ENCODE assay signal across 8 cellular contexts in genomic region chr22:41305646-41306045, GRCh38. TPM values are rescaled to one million over a fixed set of nuclear protein-coding genes. Genes with fewer than 3 reads are reported as not detected.
DNase-seq lines count a peak whose midpoint lies in the region; ATAC-seq and TF ChIP-seq lines count a peak whose summit lies in the region.

No MANE protein-coding gene starts in this region.

- TF ChIP-seq CTCF in sigmoid colon (IDR thresholded peaks at IDR 0.05) (no peak), glutamatergic neuron (IDR thresholded peaks at IDR 0.05; ENCODE audit: partially characterized antibody, unreplicated experiment) (no peak)

- no peak overlapping the region for H3K4me3 Mint-ChIP-seq in glutamatergic neuron (ENCODE audit: unreplicated experiment)

- intact Hi-C loops in sigmoid colon (cut with DNase I), result no loop called here

- ATAC-seq in HG02852 (IDR thresholded peaks at IDR 0.05; ENCODE audit: unreplicated experiment), result no peak

- H3K27ac Mint-ChIP-seq in glutamatergic neuron (ENCODE audit: unreplicated experiment), result no peak overlapping the region

- no peak for TF ChIP-seq EP300 in sigmoid colon (IDR thresholded peaks at IDR 0.05)

- H3K27me3 ChIP-seq in SJSA1 (replicated peaks) (no peaks in the 10 kb centered on the region), sigmoid colon (no peaks in the 10 kb centered on the region)

- peaks cover 2% of the 10 kb centered on the region for H3K27me3 Mint-ChIP-seq in glutamatergic neuron (ENCODE audit: unreplicated experiment)

- H3K4me3 ChIP-seq in SJSA1, result no peak overlapping the region
- H3K4me3 ChIP-seq in sigmoid colon, result no peak overlapping the region

- TF ChIP-seq POLR2A in sigmoid colon (IDR thresholded peaks at IDR 0.05), result no peak

- H3K36me3 ChIP-seq in SJSA1, result peaks cover 63% of the 10 kb centered on the region
- H3K36me3 ChIP-seq in sigmoid colon, result peaks cover 0 to 5% (median 0%) of the 10 kb centered on the region in 4 donors

- H3K9me3 ChIP-seq in SJSA1 (replicated peaks) (peaks cover 3% of the 10 kb centered on the region; the same call in 1 of the 2 replicates), sigmoid colon (no peaks in the 10 kb centered on the region)

- H3K9me3 Mint-ChIP-seq in glutamatergic neuron (ENCODE audit: unreplicated experiment), result peaks cover 2% of the 10 kb centered on the region

- 91 to 94% methylated on average over 4 of the region's 4 CpGs for WGBS in sigmoid colon, 2 donors

- peaks cover 13% of the 10 kb centered on the region for H3K4me1 Mint-ChIP-seq in glutamatergic neuron (ENCODE audit: low read depth, unreplicated experiment)

- H3K4me1 ChIP-seq in SJSA1 (replicated peaks), result peaks cover 47% of the 10 kb centered on the region
- H3K4me1 ChIP-seq in sigmoid colon, result peaks cover 0 to 44% (median 32%) of the 10 kb centered on the region in 4 donors

- peaks cover 4% of the 10 kb centered on the region for H3K36me3 Mint-ChIP-seq in glutamatergic neuron (ENCODE audit: unreplicated experiment)

- DNase-seq in ELR (ENCODE audit: low read depth), result peak; percentile 95
- DNase-seq in SJSA1 (ENCODE audit: low read depth in 1 of 2, low spot score in 2 of 2), result peak; percentile 74 to 77
- peak; percentile 68 for DNase-seq in fibroblast of gingiva (ENCODE audit: low read depth)
- DNase-seq in sigmoid colon, result no peak
- DNase-seq in glutamatergic neuron, result no peak
- no peak for DNase-seq in Kasumi-1 (lab: John Stamatoyannopoulos, UW)
- DNase-seq in activated effector memory CD4-positive, alpha-beta T cell treated with Interleukin-2 at 50 U/mL for 16 hours, result no peak

- H3K27ac ChIP-seq in SJSA1 (0 out of 2 replicates have a peak overlapping the region, but pooled peaks have one; percentile 15), sigmoid colon (peak overlapping the region in 3 of 4 donors; percentile 17 to 38 (median 27))

RNA-seq across cellular contexts. Expression of gene ZC3H7B, which starts 4.3 kb away (rescaled TPM):
- 51.8 and 72.2 TPM in 2 replicates for total RNA-seq in SJSA1 (2014; rRNA removed; shearing (Covaris generic))
- 10 to 100 TPM; 20.1 to 32.2 (median 25.8) TPM for total RNA-seq in sigmoid colon
- polyA plus RNA-seq in sigmoid colon, result 10 to 100 TPM; 13.2 to 43.3 (median 15.7) TPM
- 51.6 TPM for total RNA-seq in glutamatergic neuron (ENCODE audit: unreplicated experiment)

RNA-seq across cellular contexts. Expression of gene RANGAP1, which starts 19.7 kb away (rescaled TPM):
- total RNA-seq in SJSA1 (2014; rRNA removed; shearing (Covaris generic)), result 172 and 201 TPM in 2 replicates
- total RNA-seq in sigmoid colon (10 to 100 TPM; 24.5 to 41.3 (median 33.2) TPM), glutamatergic neuron (ENCODE audit: unreplicated experiment) (80.8 TPM)
- 10 to 100 TPM; 18.7 to 64.8 (median 19.8) TPM for polyA plus RNA-seq in sigmoid colon

Comparison
In these comparisons a context has a peak if more than half of its experiments do, and no peak if none do; other contexts are left out.
1. DNase-seq: peak in ELR (single experiment), SJSA1 (2 of 2) and fibroblast of gingiva (single experiment); none in sigmoid colon (single experiment), glutamatergic neuron (single experiment), Kasumi-1 (0 of 2) and activated effector memory CD4-positive, alpha-beta T cell treated with Interleukin-2 at 50 U/mL for 16 hours (single experiment).